ENCODE assay signal across 8 cellular contexts in genomic region chr2:74503506-74504475, GRCh38. TPM values are rescaled to one million over a fixed set of nuclear protein-coding genes. Genes with fewer than 3 reads are reported as not detected.
DNase-seq lines count a peak whose midpoint lies in the region; ATAC-seq and TF ChIP-seq lines count a peak whose summit lies in the region.
"Had no signal": no experiment of that assay in that cellular context is flagged by ENCODE, and none has a peak within 500 bp of the region (broad histone marks: within the 10 kb centered on the region; RNA-seq: fewer than 3 reads in every experiment).

No MANE protein-coding gene starts in this region.

- peak overlapping the region; percentile 98 for H2AFZ ChIP-seq in KMS-11 (ENCODE audit: low read depth)

- H3K9ac ChIP-seq in KMS-11, result peak overlapping the region; percentile 42; the same call in 1 of the 2 replicates

- peaks cover 12% of the 10 kb centered on the region; the same call in 1 of the 2 replicates for H3K27me3 ChIP-seq in KMS-11 (ENCODE audit: insufficient read depth, low read depth)
- H3K27me3 ChIP-seq in ascending aorta, result peaks cover 4% of the 10 kb centered on the region

- peak overlapping the region; percentile 96 for H3K4me2 ChIP-seq in KMS-11

- no peak for DNase-seq in ascending aorta (ENCODE audit: low spot score in 2 of 2)
- DNase-seq in left kidney (ENCODE audit: low read depth, low spot score), result peak; percentile 50
- no peak for DNase-seq in stimulated activated naive CD8-positive, alpha-beta T cell treated with anti-CD3 and anti-CD28 coated beads, Interleukin-15, amount 100 ng/mL, for 72 hours
- DNase-seq in NCI-H2081 treated with DMSO at 0.1 percent for 48 hours (lab: John Stamatoyannopoulos, UW), result no peak
- DNase-seq in NCI-H526 treated with DMSO at 0.1 percent for 48 hours (lab: John Stamatoyannopoulos, UW), result no peak
- DNase-seq in GM19238 (ENCODE audit: insufficient read length, low spot score), result no peak
- DNase-seq: SHP77 treated with DMSO at 0.1 percent for 48 hours had no signal

- H3K4me3 Mint-ChIP-seq in stimulated activated naive CD8-positive, alpha-beta T cell treated with anti-CD3 and anti-CD28 coated beads, Interleukin-15, amount 100 ng/mL, for 72 hours, result peak overlapping the region; percentile 80 to 87

- H3K9me3 ChIP-seq in ascending aorta, result no peaks in the 10 kb centered on the region

- no peak overlapping the region for H3K4me3 ChIP-seq in KMS-11 (IDR thresholded peaks at IDR 0.05; ENCODE audit: insufficient read depth, low read depth, low read length)
- peak overlapping the region; percentile 54 to 68 for H3K4me3 ChIP-seq in ascending aorta

- no peak for ATAC-seq in stimulated activated naive CD8-positive, alpha-beta T cell treated with anti-CD3 and anti-CD28 coated beads, Interleukin-15, amount 100 ng/mL, for 72 hours

- H3K4me1 Mint-ChIP-seq in stimulated activated naive CD8-positive, alpha-beta T cell treated with anti-CD3 and anti-CD28 coated beads, Interleukin-15, amount 100 ng/mL, for 72 hours, result peaks cover 75% of the 10 kb centered on the region

- no peaks in the 10 kb centered on the region for H3K9me3 Mint-ChIP-seq in stimulated activated naive CD8-positive, alpha-beta T cell treated with anti-CD3 and anti-CD28 coated beads, Interleukin-15, amount 100 ng/mL, for 72 hours

- intact Hi-C loops in ascending aorta (cut with DNase I), result no loop called here

- no peaks in the 10 kb centered on the region for H3K36me3 ChIP-seq in KMS-11 (ENCODE audit: insufficient read depth)
- peaks cover 7 to 14% of the 10 kb centered on the region in 2 donors for H3K36me3 ChIP-seq in ascending aorta

- H3K79me2 ChIP-seq in KMS-11 (ENCODE audit: insufficient read depth, low read depth), result peaks cover 13% of the 10 kb centered on the region

- H4K20me1 ChIP-seq in KMS-11 (ENCODE audit: insufficient read depth), result no peaks in the 10 kb centered on the region

- no peak for TF ChIP-seq CTCF in KMS-11 (conservative IDR thresholded peaks at IDR 0.05; ENCODE audit: low read depth, low read length)
- no peak for TF ChIP-seq CTCF in ascending aorta (IDR thresholded peaks at IDR 0.05)

- H3K4me1 ChIP-seq in KMS-11 (ENCODE audit: low read depth, poor library complexity, severe bottlenecking), result peaks cover 29% of the 10 kb centered on the region
- peaks cover 3 to 29% of the 10 kb centered on the region in 2 donors for H3K4me1 ChIP-seq in ascending aorta

- peaks cover 71% of the 10 kb centered on the region for H3K27me3 Mint-ChIP-seq in stimulated activated naive CD8-positive, alpha-beta T cell treated with anti-CD3 and anti-CD28 coated beads, Interleukin-15, amount 100 ng/mL, for 72 hours

- H3K27ac Mint-ChIP-seq in stimulated activated naive CD8-positive, alpha-beta T cell treated with anti-CD3 and anti-CD28 coated beads, Interleukin-15, amount 100 ng/mL, for 72 hours, result peak overlapping the region in 1 of 2 donors; percentile 46

- H3K27ac ChIP-seq in KMS-11 (no peak overlapping the region), ascending aorta (peak overlapping the region in 1 of 2 donors; percentile 61)

RNA-seq across cellular contexts. Expression of gene PCGF1, which starts 3.7 kb away (rescaled TPM):
- not detected for total RNA-seq in ascending aorta

RNA-seq across cellular contexts. Expression of gene LBX2, which starts 4.4 kb away (rescaled TPM):
- 3.0 TPM for total RNA-seq in ascending aorta

RNA-seq across cellular contexts. Expression of gene TLX2, which starts 10.5 kb away (rescaled TPM):
- total RNA-seq in ascending aorta, result not detected

RNA-seq across cellular contexts. Expression of gene TTC31, which starts 20.9 kb away (rescaled TPM):
- 19.5 TPM for total RNA-seq in ascending aorta

RNA-seq across cellular contexts. Expression of gene CCDC142, which starts 21.0 kb away (rescaled TPM):
- total RNA-seq in ascending aorta, result 16.5 TPM
